8 cellular contexts compared by ENCODE assay signal in genomic region chr17:2054740-2055493, GRCh38. TPM values are rescaled to one million over a fixed set of nuclear protein-coding genes. Genes with fewer than 3 reads are reported as not detected.
DNase-seq lines count a peak whose midpoint lies in the region; ATAC-seq, FAIRE-seq and TF ChIP-seq lines count a peak whose summit lies in the region.

A gene with protein sequence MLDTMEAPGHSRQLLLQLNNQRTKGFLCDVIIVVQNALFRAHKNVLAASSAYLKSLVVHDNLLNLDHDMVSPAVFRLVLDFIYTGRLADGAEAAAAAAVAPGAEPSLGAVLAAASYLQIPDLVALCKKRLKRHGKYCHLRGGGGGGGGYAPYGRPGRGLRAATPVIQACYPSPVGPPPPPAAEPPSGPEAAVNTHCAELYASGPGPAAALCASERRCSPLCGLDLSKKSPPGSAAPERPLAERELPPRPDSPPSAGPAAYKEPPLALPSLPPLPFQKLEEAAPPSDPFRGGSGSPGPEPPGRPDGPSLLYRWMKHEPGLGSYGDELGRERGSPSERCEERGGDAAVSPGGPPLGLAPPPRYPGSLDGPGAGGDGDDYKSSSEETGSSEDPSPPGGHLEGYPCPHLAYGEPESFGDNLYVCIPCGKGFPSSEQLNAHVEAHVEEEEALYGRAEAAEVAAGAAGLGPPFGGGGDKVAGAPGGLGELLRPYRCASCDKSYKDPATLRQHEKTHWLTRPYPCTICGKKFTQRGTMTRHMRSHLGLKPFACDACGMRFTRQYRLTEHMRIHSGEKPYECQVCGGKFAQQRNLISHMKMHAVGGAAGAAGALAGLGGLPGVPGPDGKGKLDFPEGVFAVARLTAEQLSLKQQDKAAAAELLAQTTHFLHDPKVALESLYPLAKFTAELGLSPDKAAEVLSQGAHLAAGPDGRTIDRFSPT (plus strand): TSS chr17:2055103. CDS start chr17:2056691, 1,588 bp downstream.

- H3K36me3 ChIP-seq in cardiac muscle cell (no peaks in the 10 kb centered on the region), pancreas (no peaks in the 10 kb centered on the region), vagina (peaks cover 0 to 11% of the 10 kb centered on the region in 2 donors)

- no peaks in the 10 kb centered on the region for H3K9me3 ChIP-seq in cardiac muscle cell (ENCODE audit: low read depth)
- no peaks in the 10 kb centered on the region for H3K9me3 ChIP-seq in pancreas
- H3K9me3 ChIP-seq in vagina, result no peaks in the 10 kb centered on the region

- TF ChIP-seq POLR2A in GM19099 (IDR thresholded peaks at IDR 0.05; ENCODE audit: extremely low read depth, insufficient read length, low read depth), result peak; percentile 81
- TF ChIP-seq POLR2A in vagina (IDR thresholded peaks at IDR 0.05), result peak in 1 of 2 donors; percentile 82

- no peak within 1 kb of the TSS for H3K27ac ChIP-seq in cardiac muscle cell
- H3K27ac ChIP-seq in pancreas, result peak within 1 kb of the TSS in 2 of 4 donors; percentile 30 to 55
- H3K27ac ChIP-seq in vagina, result peak within 1 kb of the TSS; percentile 95

- H3K27me3 ChIP-seq in cardiac muscle cell (peaks cover 93% of the 10 kb centered on the region), pancreas (peaks cover 0 to 3% (median 0%) of the 10 kb centered on the region in 4 donors), vagina (peaks cover 6% of the 10 kb centered on the region)

- intact Hi-C loops in pancreas (cut with DNase I), result loop anchor here in 2 of 3 donors (2.0 to 5.0 kb wide), 2 partner anchors 190 to 192 kb away; no protein-coding TSS in a partner anchor
- intact Hi-C loops in vagina (cut with DNase I), result loop anchor here (2.0 to 10.0 kb wide), 4 partner anchors 122 to 340 kb away; no protein-coding TSS in a partner anchor

- FAIRE-seq in pancreas (lab: Jason Lieb, UNC), result no peak

- peaks cover 11% of the 10 kb centered on the region for H3K4me1 ChIP-seq in cardiac muscle cell (ENCODE audit: low read depth)
- H3K4me1 ChIP-seq in pancreas, result peaks cover 0 to 8% (median 3%) of the 10 kb centered on the region in 3 donors
- H3K4me1 ChIP-seq in vagina, result peaks cover 61% of the 10 kb centered on the region

- peak; percentile 52 for TF ChIP-seq CTCF in AG10803 (conservative IDR thresholded peaks at IDR 0.05; ENCODE audit: low read length)
- peak; percentile 77 for TF ChIP-seq CTCF in cardiac muscle cell (IDR thresholded peaks at IDR 0.05; ENCODE audit: low read depth, low read length)
- TF ChIP-seq CTCF in pancreas (IDR thresholded peaks at IDR 0.05), result peak; percentile 92 to 98 (median 96)
- peak; percentile 84 to 96 (median 94) for TF ChIP-seq CTCF in vagina (IDR thresholded peaks at IDR 0.05)

- peak; percentile 74 for DNase-seq in AG10803 (ENCODE audit: low read depth)
- no peak for DNase-seq in Jurkat, Clone E6-1 (ENCODE audit: low read depth, low spot score)
- peak; percentile 62 for DNase-seq in T follicular helper cell (ENCODE audit: low read depth)
- peak; percentile 56 for DNase-seq in activated naive CD8-positive, alpha-beta T cell treated with anti-CD3 and anti-CD28 coated beads, Interleukin-2, amount 50 U/mL, for 16 hours (ENCODE audit: low read depth, low spot score)
- peak; percentile 84 to 86 for DNase-seq in cardiac muscle cell (ENCODE audit: low read depth in 1 of 2, low spot score in 1 of 2)
- DNase-seq in pancreas, result peak; percentile 51 to 93 (median 78)
- DNase-seq in vagina (ENCODE audit: extremely low spot score in 2 of 2), result no peak

- H3K4me3 ChIP-seq in AG10803 (ENCODE audit: low read length) (peak within 1 kb of the TSS; percentile 65), cardiac muscle cell (peak within 1 kb of the TSS; percentile 60), pancreas (peak within 1 kb of the TSS; percentile 23 to 59 (median 34)), vagina (peak within 1 kb of the TSS; percentile 66 to 70)
- H3K4me3 ChIP-seq in Jurkat, Clone E6-1 (ENCODE audit: low read length), result peak within 1 kb of the TSS; percentile 56

- peak; percentile 66 to 75 (median 69) for ATAC-seq in pancreas

- 0 to 1% methylated on average over 42 to 87 of the region's 87 CpGs for WGBS in pancreas, 2 donors

RNA-seq across cellular contexts. Expression of the gene that starts here (rescaled TPM):
- 2.7 TPM for polyA plus RNA-seq in Jurkat, Clone E6-1 (2012; ENCODE audit: insufficient read depth, insufficient read length)
- total RNA-seq in cardiac muscle cell, result 2.6 and 3.7 TPM in 2 replicates
- 0.88 and 2.7 TPM in 2 replicates for polyA plus RNA-seq in cardiac muscle cell
- total RNA-seq in pancreas, result 10 to 100 TPM in 2 of 6 donors, 1 to 10 TPM in 4; 1.0 to 15.8 (median 3.8) TPM
- polyA plus RNA-seq in pancreas, result 1 to 10 TPM; 1.8 to 3.7 TPM
- 33.1 TPM for total RNA-seq in vagina

Comparison
In these comparisons a context has a peak if more than half of its experiments do, and no peak if none do; other contexts are left out.
1. DNase-seq: peak in AG10803 (single experiment), T follicular helper cell (single experiment), activated naive CD8-positive, alpha-beta T cell treated with anti-CD3 and anti-CD28 coated beads, Interleukin-2, amount 50 U/mL, for 16 hours (single experiment), cardiac muscle cell (2 of 2) and pancreas (6 of 6); none in Jurkat, Clone E6-1 (single experiment) and vagina (0 of 2).
2. Peak in every context shown above with its lines, with median percentiles within 50 percentile points of each other: H3K4me3 ChIP-seq and CTCF ChIP-seq.